ENCODE assay signal across 10 cellular contexts in genomic region chr20:1804129-1804503, GRCh38.
DNase-seq lines count a peak whose midpoint lies in the region; ATAC-seq and TF ChIP-seq lines count a peak whose summit lies in the region.
"Had no signal": no experiment of that assay in that cellular context is flagged by ENCODE, and none has a peak within 500 bp of the region (broad histone marks: within the 10 kb centered on the region; RNA-seq: fewer than 3 reads in every experiment).

No MANE protein-coding gene starts in this region.

- H3K4me3 Mint-ChIP-seq in T-helper 1 cell treated with Interleukin-12 subunit alpha and Interleukin-12 subunit beta and Interleukin-4 antibody, amounts not matched to agents 30 μg/mL and 1 μg/mL, for 36 hours = peak overlapping the region; percentile 0
- peak overlapping the region; percentile 79 for H3K4me3 Mint-ChIP-seq in activated naive CD8-positive, alpha-beta T cell

- intact Hi-C loops in right lobe of liver (cut with DNase I) = no loop called here

- peaks cover 10% of the 10 kb centered on the region for H3K4me1 Mint-ChIP-seq in T-helper 1 cell treated with Interleukin-12 subunit alpha and Interleukin-12 subunit beta and Interleukin-4 antibody, amounts not matched to agents 30 μg/mL and 1 μg/mL, for 36 hours (ENCODE audit: low read depth)
- H3K4me1 Mint-ChIP-seq in activated naive CD8-positive, alpha-beta T cell (ENCODE audit: low read depth) = peaks cover 14% of the 10 kb centered on the region

- H3K27ac ChIP-seq in right lobe of liver (peak overlapping the region in 2 of 3 donors; percentile 65 to 83), substantia nigra (ENCODE audit: low read depth, low read length, poor library complexity, severe bottlenecking) (peak overlapping the region; percentile 91)

- DNase-seq in T-helper 1 cell (no peak), right lobe of liver (no peak), substantia nigra (lab: John Stamatoyannopoulos, UW) (no peak), kidney glomerular epithelial cell (lab: John Stamatoyannopoulos, UW) (no peak)
- DNase-seq: SHP77 treated with DMSO at 0.1 percent for 48 hours had no signal

- H3K27me3 Mint-ChIP-seq in T-helper 1 cell treated with Interleukin-12 subunit alpha and Interleukin-12 subunit beta and Interleukin-4 antibody, amounts not matched to agents 30 μg/mL and 1 μg/mL, for 36 hours (ENCODE audit: low read depth) = peaks cover 53% of the 10 kb centered on the region
- H3K27me3 Mint-ChIP-seq in activated naive CD8-positive, alpha-beta T cell = peaks cover 37% of the 10 kb centered on the region

- H3K36me3 ChIP-seq in right lobe of liver = no peaks in the 10 kb centered on the region

- H3K9me3 ChIP-seq in right lobe of liver = no peaks in the 10 kb centered on the region
- H3K9me3 ChIP-seq: A549 had no signal

- H3K9me3 Mint-ChIP-seq in T-helper 1 cell treated with Interleukin-12 subunit alpha and Interleukin-12 subunit beta and Interleukin-4 antibody, amounts not matched to agents 30 μg/mL and 1 μg/mL, for 36 hours = no peaks in the 10 kb centered on the region
- no peaks in the 10 kb centered on the region for H3K9me3 Mint-ChIP-seq in activated naive CD8-positive, alpha-beta T cell (ENCODE audit: low read depth)

- H3K4me3 ChIP-seq in right lobe of liver = peak overlapping the region in 1 of 3 donors; percentile 55
- H3K4me3 ChIP-seq: A549 had no signal

- H3K27me3 ChIP-seq in right lobe of liver = peaks cover 0 to 10% of the 10 kb centered on the region in 2 donors

- no peak overlapping the region for H3K27ac Mint-ChIP-seq in T-helper 1 cell treated with Interleukin-12 subunit alpha and Interleukin-12 subunit beta and Interleukin-4 antibody, amounts not matched to agents 30 μg/mL and 1 μg/mL, for 36 hours
- H3K27ac Mint-ChIP-seq in activated naive CD8-positive, alpha-beta T cell = no peak overlapping the region

- no peak for TF ChIP-seq POLR2A in right lobe of liver (IDR thresholded peaks at IDR 0.05)

- ATAC-seq in right lobe of liver (no peak), GM18511 (IDR thresholded peaks at IDR 0.05; ENCODE audit: unreplicated experiment) (no peak), HG02798 (IDR thresholded peaks at IDR 0.05; ENCODE audit: poor library complexity, unreplicated experiment) (no peak)
- ATAC-seq: A549 had no signal

- no peaks in the 10 kb centered on the region for H3K36me3 Mint-ChIP-seq in T-helper 1 cell treated with Interleukin-12 subunit alpha and Interleukin-12 subunit beta and Interleukin-4 antibody, amounts not matched to agents 30 μg/mL and 1 μg/mL, for 36 hours (ENCODE audit: low read depth)
- no peaks in the 10 kb centered on the region for H3K36me3 Mint-ChIP-seq in activated naive CD8-positive, alpha-beta T cell

- TF ChIP-seq CTCF in right lobe of liver (IDR thresholded peaks at IDR 0.05) = no peak

- WGBS in right lobe of liver (ENCODE audit: insufficient coverage, low coverage, low lambda C conversion rate, missing lambda C conversion rate) = 80% methylated on average over 7 of the region's 7 CpGs

- H3K4me1 ChIP-seq in right lobe of liver = peaks cover 0 to 17% (median 5%) of the 10 kb centered on the region in 4 donors
